22 cellular contexts compared by ENCODE assay signal in genomic region chr3:184600685-184601377, GRCh38. TPM values are rescaled to one million over a fixed set of nuclear protein-coding genes. Genes with fewer than 3 reads are reported as not detected.
DNase-seq lines count a peak whose midpoint lies in the region; ATAC-seq and TF ChIP-seq lines count a peak whose summit lies in the region.
"Had no signal": no experiment of that assay in that cellular context is flagged by ENCODE, and none has a peak within 500 bp of the region (broad histone marks: within the 10 kb centered on the region; RNA-seq: fewer than 3 reads in every experiment).

No MANE protein-coding gene starts in this region.

- H3K9me3 Mint-ChIP-seq in GM23338 = no peaks in the 10 kb centered on the region; the same call in 2 of the 3 replicates
- H3K9me3 Mint-ChIP-seq: CD8-positive, alpha-beta T cell had no signal

- H3K4me1 ChIP-seq in GM23338 (ENCODE audit: insufficient read depth) (peaks cover 38% of the 10 kb centered on the region), RWPE2 (ENCODE audit: insufficient read depth, poor library complexity, severe bottlenecking) (peaks cover 10% of the 10 kb centered on the region), iPS-15b (ENCODE audit: control insufficient read depth, insufficient read depth, low read length) (peaks cover 16% of the 10 kb centered on the region), osteoblast (ENCODE audit: insufficient read depth, low read length) (no peaks in the 10 kb centered on the region), adrenal gland (replicated peaks in 1 of 2) (peaks cover 28 to 34% of the 10 kb centered on the region in 2 donors)

- peak overlapping the region; percentile 59 for H3K4me3 Mint-ChIP-seq in GM23338
- H3K4me3 Mint-ChIP-seq: CD8-positive, alpha-beta T cell had no signal

- no peak overlapping the region for H3K9ac ChIP-seq in iPS-15b (ENCODE audit: low read depth, low read length)
- H3K9ac ChIP-seq: KMS-11 had no signal

- no peak overlapping the region for H3K27ac ChIP-seq in GM23338 (ENCODE audit: low read depth)
- no peak overlapping the region for H3K27ac ChIP-seq in RWPE2 (ENCODE audit: poor library complexity, severe bottlenecking)
- no peak overlapping the region for H3K27ac ChIP-seq in osteoblast (ENCODE audit: low read depth, low read length)
- no peak overlapping the region for H3K27ac ChIP-seq in adrenal gland
- H3K27ac ChIP-seq: coronary artery, HL-60, KMS-11, spleen had no signal

- H3K4me2 ChIP-seq in GM23338 = peak overlapping the region; percentile 93
- H3K4me2 ChIP-seq in osteoblast (ENCODE audit: insufficient read depth, low read length) = no peak overlapping the region
- H3K4me2 ChIP-seq: KMS-11 had no signal

- H3K4me1 Mint-ChIP-seq in GM23338 = peaks cover 38% of the 10 kb centered on the region

- no peaks in the 10 kb centered on the region for H3K9me2 ChIP-seq in GM23338 (ENCODE audit: insufficient read depth)

- H3K27ac Mint-ChIP-seq in GM23338 = no peak overlapping the region
- H3K27ac Mint-ChIP-seq: CD8-positive, alpha-beta T cell had no signal

- H3K79me2 ChIP-seq in GM23338 (replicated peaks; ENCODE audit: insufficient read depth) (no peaks in the 10 kb centered on the region), osteoblast (ENCODE audit: insufficient read depth, low read length) (no peaks in the 10 kb centered on the region)

- H4K20me1 ChIP-seq in GM23338 (replicated peaks; ENCODE audit: insufficient read depth) (peaks cover 6% of the 10 kb centered on the region; the same call in 1 of the 2 replicates), osteoblast (ENCODE audit: insufficient read depth, low read length) (no peaks in the 10 kb centered on the region)

- H3K4me3 ChIP-seq in GM23338 = peak overlapping the region; percentile 72; the same call in 1 of the 2 replicates
- H3K4me3 ChIP-seq in RWPE2 (ENCODE audit: severe bottlenecking) = no peak overlapping the region
- peak overlapping the region; percentile 45 for H3K4me3 ChIP-seq in iPS-15b (ENCODE audit: low read depth, low read length)
- no peak overlapping the region for H3K4me3 ChIP-seq in osteoblast (ENCODE audit: insufficient read depth, low read length)
- H3K4me3 ChIP-seq in adrenal gland = no peak overlapping the region

- intact Hi-C loops in adrenal gland (cut with DNase I) = no loop called here

- H2AFZ ChIP-seq in GM23338 (no peak overlapping the region), osteoblast (ENCODE audit: low read length) (no peak overlapping the region)

- DNase-seq in GM23338 (ENCODE audit: low spot score) = no peak
- no peak for DNase-seq in RWPE2 (ENCODE audit: low spot score)
- peak; percentile 73 for DNase-seq in osteoblast (ENCODE audit: insufficient read length, low spot score, missing footprints)
- DNase-seq in NCI-H2029 treated with DMSO at 0.1 percent for 48 hours (lab: John Stamatoyannopoulos, UW) = no peak
- DNase-seq in adrenal gland = no peak
- DNase-seq: activated CD4-positive, CD25-positive, alpha-beta regulatory T cell treated with anti-CD3 and anti-CD28 coated beads, Interleukin-2, amount 50 U/mL, for 72 hours; activated effector memory CD4-positive, alpha-beta T cell treated with anti-CD3 and anti-CD28 coated beads, Interleukin-2, amount 50 U/mL, for 16 hours; CD8-positive, alpha-beta T cell; DMS79 treated with DMSO at 0.1 percent for 48 hours; erythroblast; NCI-H1105 treated with DMSO at 0.1 percent for 48 hours; NCI-H226; SHP77 treated with DMSO at 0.1 percent for 48 hours; spleen; stimulated activated naive CD4-positive, alpha-beta T cell had no signal

- no peak for TF ChIP-seq CTCF in GM23338 (conservative IDR thresholded peaks at IDR 0.05; ENCODE audit: low read depth in 2 of 2)
- TF ChIP-seq CTCF in RWPE2 (IDR thresholded peaks at IDR 0.05; ENCODE audit: poor library complexity, severe bottlenecking) = no peak
- no peak for TF ChIP-seq CTCF in osteoblast (IDR thresholded peaks at IDR 0.05; ENCODE audit: extremely low read depth, low read depth, low read length)
- no peak for TF ChIP-seq CTCF in adrenal gland (IDR thresholded peaks at IDR 0.05)

- peaks cover 62% of the 10 kb centered on the region for H3K27me3 Mint-ChIP-seq in GM23338 (ENCODE audit: insufficient read depth, low read depth, poor library complexity)

- no peak for TF ChIP-seq POLR2A in adrenal gland (IDR thresholded peaks at IDR 0.05)

- H3K9me3 ChIP-seq in RWPE2 (ENCODE audit: severe bottlenecking) (no peaks in the 10 kb centered on the region), iPS-15b (ENCODE audit: control insufficient read depth, insufficient read depth, low read length) (no peaks in the 10 kb centered on the region), osteoblast (ENCODE audit: low read depth, low read length) (no peaks in the 10 kb centered on the region), adrenal gland (replicated peaks in 1 of 3) (no peaks in the 10 kb centered on the region)
- H3K9me3 ChIP-seq: ascending aorta, spleen had no signal

- H3F3A ChIP-seq in GM23338 (replicated peaks; ENCODE audit: low read depth) = peaks cover 23% of the 10 kb centered on the region

- no peaks in the 10 kb centered on the region for H3K36me3 Mint-ChIP-seq in GM23338 (ENCODE audit: low read depth)
- H3K36me3 Mint-ChIP-seq: CD8-positive, alpha-beta T cell had no signal

- 86 to 88% (median 87%) methylated on average over 10 of the region's 10 CpGs for WGBS in adrenal gland, 4 donors

- H3K36me3 ChIP-seq in GM23338 (ENCODE audit: insufficient read depth) (no peaks in the 10 kb centered on the region), RWPE2 (ENCODE audit: low read depth) (no peaks in the 10 kb centered on the region), iPS-15b (ENCODE audit: control insufficient read depth, insufficient read depth, low read length) (no peaks in the 10 kb centered on the region), osteoblast (ENCODE audit: insufficient read depth, low read length) (no peaks in the 10 kb centered on the region), adrenal gland (replicated peaks in 1 of 2) (no peaks in the 10 kb centered on the region)
- H3K36me3 ChIP-seq: ascending aorta, spleen had no signal

- H3K27me3 ChIP-seq in GM23338 (ENCODE audit: insufficient read depth) = peaks cover 78% of the 10 kb centered on the region
- peaks cover 21% of the 10 kb centered on the region for H3K27me3 ChIP-seq in RWPE2 (ENCODE audit: insufficient read depth, poor library complexity, severe bottlenecking)
- H3K27me3 ChIP-seq in iPS-15b (ENCODE audit: control insufficient read depth, insufficient read depth, low read length) = peaks cover 85% of the 10 kb centered on the region
- peaks cover 48% of the 10 kb centered on the region for H3K27me3 ChIP-seq in osteoblast (ENCODE audit: insufficient read depth, low read length)
- no peaks in the 10 kb centered on the region for H3K27me3 ChIP-seq in adrenal gland
- H3K27me3 ChIP-seq: ascending aorta had no signal

- no peak for ATAC-seq in GM23338
- ATAC-seq in RWPE2 (ENCODE audit: low read depth) = peak; percentile 68
- ATAC-seq in HG03571 (IDR thresholded peaks at IDR 0.05; ENCODE audit: unreplicated experiment) = no peak
- ATAC-seq in GM19395 (IDR thresholded peaks at IDR 0.05; ENCODE audit: unreplicated experiment) = no peak
- ATAC-seq: CD8-positive, alpha-beta T cell had no signal

TF ChIP-seq in GM23338, 12 proteins besides CTCF, POLR2A, EP300 and RAD21 (continues in another document):
- TF ChIP-seq CREB1 (CRISPR knock-in tag; IDR thresholded peaks at IDR 0.05; ENCODE audit: low read depth) (no peak), JUNB (IDR thresholded peaks at IDR 0.05; ENCODE audit: unreplicated experiment) (no peak), NANOG (IDR thresholded peaks at IDR 0.05; ENCODE audit: borderline replicate concordance) (no peak)

RNA-seq across cellular contexts. Expression of gene EPHB3, which starts 39.2 kb away (rescaled TPM):
- 1.0 and 2.0 TPM in 2 replicates for total RNA-seq in GM23338 (2014; rRNA removed; shearing (Covaris generic))
- polyA plus RNA-seq in GM23338 (2016; fragmentation: Nextera tagmentation; extraction: Ambion mirVana) (0.54 and 0.57 TPM in 2 replicates), adrenal gland (1 to 10 TPM in 2 of 3 donors, under 1 TPM in 1; 0.29 to 1.2 (median 1.0) TPM)
- total RNA-seq in osteoblast (3.6 and 4.1 TPM in 2 replicates), adrenal gland (1 to 10 TPM in 5 of 8 donors, under 1 TPM in 3; 0.52 to 3.1 (median 1.3) TPM)
- total RNA-seq: CD8-positive, alpha-beta T cell had no signal

Comparison
In these comparisons a context has a peak if more than half of its experiments do, and no peak if none do; other contexts are left out.
1. H3K4me3 ChIP-seq: peak in GM23338 (single experiment) and iPS-15b (single experiment); none in RWPE2 (single experiment), osteoblast (single experiment) and adrenal gland (0 of 4).